In the genomic region with DNA sequence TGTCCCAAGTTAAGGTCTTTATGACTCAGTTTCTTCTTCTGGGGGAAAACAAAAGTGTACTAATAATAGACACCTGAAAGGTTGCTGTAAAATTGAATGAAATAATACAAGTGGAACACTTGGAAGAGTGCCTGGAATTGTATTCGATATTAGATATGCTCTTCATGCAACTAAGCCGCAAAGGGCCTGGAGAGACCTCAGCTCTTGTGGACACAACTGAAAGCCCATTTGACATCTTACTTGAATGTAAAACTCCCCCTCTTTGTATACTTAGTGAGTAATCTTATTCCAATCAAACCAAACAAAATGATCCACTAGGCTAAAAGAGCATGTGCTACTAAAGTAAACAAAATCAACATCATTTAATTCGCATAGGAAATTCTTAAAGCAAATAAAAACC, we compare ENCODE assay signal across 8 cellular contexts. TPM values are rescaled to one million over a fixed set of nuclear protein-coding genes. Genes with fewer than 3 reads are reported as not detected.
A peak's percentile ranks its signal among the peaks of the same experiment; 100 is the strongest.
DNase-seq lines count a peak whose midpoint lies in the region; ATAC-seq, FAIRE-seq and TF ChIP-seq lines count a peak whose summit lies in the region.

No MANE protein-coding gene starts in this region.

- H3K79me2 ChIP-seq in SK-N-SH (ENCODE audit: insufficient read depth) (no peaks in the 10 kb centered on the region; the same call in 1 of the 2 replicates), fibroblast of lung (ENCODE audit: control insufficient read depth, insufficient read depth, low read length) (no peaks in the 10 kb centered on the region)

- H3K9me3 ChIP-seq in SK-N-SH (no peaks in the 10 kb centered on the region), SJCRH30 (replicated peaks) (no peaks in the 10 kb centered on the region), fibroblast of lung (ENCODE audit: control insufficient read depth, insufficient read depth, low read depth, low read length) (no peaks in the 10 kb centered on the region)

- TF ChIP-seq POLR2A in GM12891 (IDR thresholded peaks at IDR 0.05; ENCODE audit: low read depth, low read length), result no peak

- no peaks in the 10 kb centered on the region for H3K9me3 Mint-ChIP-seq in stimulated activated memory B cell treated with anti-CD40 and anti-IgM and Interleukin-4, amounts not matched to agents 10 μg/mL and 1 μg/mL and 100 μg/mL, for 72 hours

- DNase-seq in SK-N-SH (no peak), SJCRH30 (no peak), fibroblast of lung (ENCODE audit: low read depth in 2 of 2) (peak; percentile 17 to 29), GM12891 (ENCODE audit: insufficient read length, low spot score) (no peak)

- H3K4me3 ChIP-seq in SK-N-SH (ENCODE audit: low read depth in 2 of 2, low read length in 1 of 2) (peak overlapping the region; percentile 71 to 90; a peak in 3 of 4 replicates), SJCRH30 (peak overlapping the region; percentile 76), fibroblast of lung (replicated peaks in 1 of 4; ENCODE audit: control extremely low read depth in 1 of 4, insufficient read depth in 1 of 4, low read depth in 3 of 4, low read length in 4 of 4) (peak overlapping the region in 2 of 4 experiments; percentile 77 to 88)

- TF ChIP-seq RAD21 in SK-N-SH (IDR thresholded peaks at IDR 0.05; ENCODE audit: low read length), result no peak

- H3K36me3 ChIP-seq in SK-N-SH (replicated peaks in 1 of 2; ENCODE audit: control insufficient read depth in 1 of 2, insufficient read depth in 2 of 2, low read length in 1 of 2) (peaks cover 0 to 13% of the 10 kb centered on the region in 2 experiments), SJCRH30 (no peaks in the 10 kb centered on the region), fibroblast of lung (ENCODE audit: control insufficient read depth, insufficient read depth, low read length) (no peaks in the 10 kb centered on the region)

- H3K4me1 ChIP-seq in SK-N-SH (ENCODE audit: control insufficient read depth in 1 of 2, insufficient read depth in 2 of 2, low read depth in 1 of 2, low read length in 1 of 2), result peaks cover 4 to 6% of the 10 kb centered on the region in 2 experiments; a peak in 3 of 4 replicates
- no peaks in the 10 kb centered on the region for H3K4me1 ChIP-seq in SJCRH30
- no peaks in the 10 kb centered on the region for H3K4me1 ChIP-seq in fibroblast of lung (ENCODE audit: control insufficient read depth, extremely low read depth, insufficient read depth, low read length)

- ATAC-seq in SK-N-SH treated with all-trans-retinoic acid at 6 μM for 48 hours, result no peak
- ATAC-seq in stimulated activated memory B cell treated with anti-CD40 and anti-IgM and Interleukin-4, amounts not matched to agents 10 μg/mL and 1 μg/mL and 100 μg/mL, for 72 hours, result no peak
- no peak for ATAC-seq in HG03108 (IDR thresholded peaks at IDR 0.05; ENCODE audit: unreplicated experiment)
- ATAC-seq in GM21528 (IDR thresholded peaks at IDR 0.05; ENCODE audit: low FRiP score, unreplicated experiment), result no peak

- peak overlapping the region; percentile 87 for H3K27ac Mint-ChIP-seq in stimulated activated memory B cell treated with anti-CD40 and anti-IgM and Interleukin-4, amounts not matched to agents 10 μg/mL and 1 μg/mL and 100 μg/mL, for 72 hours

- H3K27me3 ChIP-seq in SK-N-SH (ENCODE audit: insufficient read depth) (no peaks in the 10 kb centered on the region), SJCRH30 (no peaks in the 10 kb centered on the region), fibroblast of lung (ENCODE audit: control insufficient read depth, insufficient read depth, low read length) (no peaks in the 10 kb centered on the region)

- POLR2A ChIA-PET in SK-N-SH (lab: Yijun Ruan, JAX), result no interaction called here

- H4K20me1 ChIP-seq in SK-N-SH (ENCODE audit: insufficient read depth), result no peaks in the 10 kb centered on the region
- H4K20me1 ChIP-seq in fibroblast of lung (ENCODE audit: control insufficient read depth, extremely low read depth, insufficient read depth, low read length), result no peaks in the 10 kb centered on the region

- 85% methylated on average over 3 of the region's 3 CpGs for WGBS in SK-N-SH (ENCODE audit: low lambda C conversion rate)

- H3K9ac ChIP-seq in SK-N-SH (no peak overlapping the region), fibroblast of lung (ENCODE audit: insufficient read depth, low read length) (no peak overlapping the region)

- no peaks in the 10 kb centered on the region for H3K36me3 Mint-ChIP-seq in stimulated activated memory B cell treated with anti-CD40 and anti-IgM and Interleukin-4, amounts not matched to agents 10 μg/mL and 1 μg/mL and 100 μg/mL, for 72 hours

- TF ChIP-seq CTCF in SK-N-SH (IDR thresholded peaks at IDR 0.05), result no peak
- TF ChIP-seq CTCF in fibroblast of lung (conservative IDR thresholded peaks at IDR 0.05 in 1 of 2, IDR thresholded peaks at IDR 0.05 in 1 of 2; ENCODE audit: low read depth in 1 of 2, low read length in 2 of 2), result no peak

- H3K4me3 Mint-ChIP-seq in stimulated activated memory B cell treated with anti-CD40 and anti-IgM and Interleukin-4, amounts not matched to agents 10 μg/mL and 1 μg/mL and 100 μg/mL, for 72 hours, result peak overlapping the region; percentile 97

- H3K27ac ChIP-seq in SK-N-SH (ENCODE audit: low read depth in 2 of 2, low read length in 1 of 2), result peak overlapping the region in 1 of 2 experiments; percentile 62; a peak in 3 of 4 replicates
- no peak overlapping the region for H3K27ac ChIP-seq in SJCRH30
- no peak overlapping the region for H3K27ac ChIP-seq in fibroblast of lung (ENCODE audit: insufficient read depth, low read length)

- H3K4me1 Mint-ChIP-seq in stimulated activated memory B cell treated with anti-CD40 and anti-IgM and Interleukin-4, amounts not matched to agents 10 μg/mL and 1 μg/mL and 100 μg/mL, for 72 hours, result peaks cover 5% of the 10 kb centered on the region

- CTCF ChIA-PET in SK-N-SH (lab: Yijun Ruan, JAX), result interaction anchor here (0.8 to 2.6 kb wide), 3 partner anchors 11 to 169 kb away, joined by 3 to 10 read pairs (median 4); no protein-coding TSS in a partner anchor

- H3K9me2 ChIP-seq in SK-N-SH, result no peaks in the 10 kb centered on the region

- no peak for FAIRE-seq in GM12891 (lab: Jason Lieb, UNC)

- H3F3A ChIP-seq in SK-N-SH (replicated peaks; ENCODE audit: insufficient read depth), result no peaks in the 10 kb centered on the region

- H3K27me3 Mint-ChIP-seq in stimulated activated memory B cell treated with anti-CD40 and anti-IgM and Interleukin-4, amounts not matched to agents 10 μg/mL and 1 μg/mL and 100 μg/mL, for 72 hours, result no peaks in the 10 kb centered on the region

- H3K4me2 ChIP-seq in SK-N-SH (peak overlapping the region; percentile 78; the same call in 1 of the 2 replicates), fibroblast of lung (ENCODE audit: extremely low read depth, insufficient read depth, low read length) (no peak overlapping the region)

- TF ChIP-seq EP300 in SK-N-SH (IDR thresholded peaks at IDR 0.05; ENCODE audit: borderline replicate concordance in 1 of 2, low read depth in 1 of 2, low read length in 1 of 2), result no peak

- peak overlapping the region; percentile 65 for H2AFZ ChIP-seq in SK-N-SH (ENCODE audit: low read depth)
- peak overlapping the region; percentile 81 for H2AFZ ChIP-seq in fibroblast of lung (ENCODE audit: low read length)

TF ChIP-seq in SK-N-SH, 30 proteins besides CTCF, POLR2A, EP300 and RAD21:
- no peak for TF ChIP-seq FOXM1 (IDR thresholded peaks at IDR 0.05; ENCODE audit: low read depth)

TF ChIP-seq in SK-N-SH treated with all-trans-retinoic acid at 6 μM for 48 hours, 23 proteins besides CTCF, POLR2A, EP300 and RAD21 (continues in another document):
- no peak for TF ChIP-seq RARB (CRISPR knock-in tag; IDR thresholded peaks at IDR 0.05)
- no peak for TF ChIP-seq OSR1 (CRISPR knock-in tag; IDR thresholded peaks at IDR 0.05)
- no peak for TF ChIP-seq GLIS3 (CRISPR knock-in tag; IDR thresholded peaks at IDR 0.05)
- TF ChIP-seq, protein P1, sequence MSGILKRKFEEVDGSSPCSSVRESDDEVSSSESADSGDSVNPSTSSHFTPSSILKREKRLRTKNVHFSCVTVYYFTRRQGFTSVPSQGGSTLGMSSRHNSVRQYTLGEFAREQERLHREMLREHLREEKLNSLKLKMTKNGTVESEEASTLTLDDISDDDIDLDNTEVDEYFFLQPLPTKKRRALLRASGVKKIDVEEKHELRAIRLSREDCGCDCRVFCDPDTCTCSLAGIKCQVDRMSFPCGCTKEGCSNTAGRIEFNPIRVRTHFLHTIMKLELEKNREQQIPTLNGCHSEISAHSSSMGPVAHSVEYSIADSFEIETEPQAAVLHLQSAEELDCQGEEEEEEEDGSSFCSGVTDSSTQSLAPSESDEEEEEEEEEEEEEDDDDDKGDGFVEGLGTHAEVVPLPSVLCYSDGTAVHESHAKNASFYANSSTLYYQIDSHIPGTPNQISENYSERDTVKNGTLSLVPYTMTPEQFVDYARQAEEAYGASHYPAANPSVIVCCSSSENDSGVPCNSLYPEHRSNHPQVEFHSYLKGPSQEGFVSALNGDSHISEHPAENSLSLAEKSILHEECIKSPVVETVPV (CRISPR knock-in tag; IDR thresholded peaks at IDR 0.05), result no peak
- TF ChIP-seq PPARA (CRISPR knock-in tag; IDR thresholded peaks at IDR 0.05; ENCODE audit: borderline replicate concordance), result no peak

TF ChIP-seq in GM12891, 5 proteins besides CTCF, POLR2A, EP300 and RAD21:
- no peak for TF ChIP-seq TAF1 (IDR thresholded peaks at IDR 0.05; ENCODE audit: low read depth, low read length)
- TF ChIP-seq SPI1 (IDR thresholded peaks at IDR 0.05; ENCODE audit: low read depth, low read length), result no peak
- TF ChIP-seq PAX5 (IDR thresholded peaks at IDR 0.05; ENCODE audit: insufficient read depth, low read length, severe bottlenecking), result no peak
- no peak for TF ChIP-seq POLR2AphosphoS5 (IDR thresholded peaks at IDR 0.05; ENCODE audit: low read depth, low read length)
- TF ChIP-seq POU2F2 (IDR thresholded peaks at IDR 0.05; ENCODE audit: low read depth, low read length), result no peak
TF ChIP-seq in GM12891: peak in this region for 0.

RNA-seq across cellular contexts. Expression of a gene that starts 0.5 kb away (rescaled TPM):
- polyA plus RNA-seq in SK-N-SH (2012; rRNA removed) (4.1 and 6.4 TPM in 2 replicates), fibroblast of lung (10.5 and 14.7 TPM in 2 replicates)
- 7.8 and 8.7 TPM in 2 replicates for polyA plus RNA-seq in SK-N-SH (2012; cell fraction: cytosol; rRNA removed)
- polyA plus RNA-seq in SK-N-SH (2012; cell fraction: nucleus; rRNA removed), result 3.7 and 7.5 TPM in 2 replicates
- 4.1 and 5.0 TPM in 2 replicates for total RNA-seq in SJCRH30 (2014; rRNA removed; shearing (Covaris generic))
- total RNA-seq in fibroblast of lung, result 10.3 and 12.6 TPM in 2 replicates
- 7.4 and 9.6 TPM in 2 replicates for polyA plus RNA-seq in fibroblast of lung (2012)
- 0.26 and 0.35 TPM in 2 replicates for polyA minus RNA-seq in fibroblast of lung (ENCODE audit: low replicate concordance)
- polyA plus RNA-seq in GM12891 (2012; ENCODE audit: low read depth, missing spikeins), result 2.0 TPM

Comparison
In these comparisons a context has a peak if more than half of its experiments do, and no peak if none do; other contexts are left out.
1. DNase-seq: peak in fibroblast of lung (2 of 2); none in SK-N-SH (single experiment), SJCRH30 (0 of 2) and GM12891 (single experiment).